Comparison of ENCODE assay signal across 1 cellular context in genomic region chr3:128379768-128380167, GRCh38.
TF ChIP-seq lines count a peak whose summit lies in the region.

No MANE protein-coding gene starts in this region.

TF ChIP-seq in GM23338, 12 proteins besides CTCF, POLR2A, EP300 and RAD21 (continued from another document):
- no peak for TF ChIP-seq REST (IDR thresholded peaks at IDR 0.05; ENCODE audit: unreplicated experiment)
- no peak for TF ChIP-seq NANOG (IDR thresholded peaks at IDR 0.05; ENCODE audit: borderline replicate concordance)
- no peak for TF ChIP-seq ZNF114 (CRISPR knock-in tag; IDR thresholded peaks at IDR 0.05)
